In the genomic region with DNA sequence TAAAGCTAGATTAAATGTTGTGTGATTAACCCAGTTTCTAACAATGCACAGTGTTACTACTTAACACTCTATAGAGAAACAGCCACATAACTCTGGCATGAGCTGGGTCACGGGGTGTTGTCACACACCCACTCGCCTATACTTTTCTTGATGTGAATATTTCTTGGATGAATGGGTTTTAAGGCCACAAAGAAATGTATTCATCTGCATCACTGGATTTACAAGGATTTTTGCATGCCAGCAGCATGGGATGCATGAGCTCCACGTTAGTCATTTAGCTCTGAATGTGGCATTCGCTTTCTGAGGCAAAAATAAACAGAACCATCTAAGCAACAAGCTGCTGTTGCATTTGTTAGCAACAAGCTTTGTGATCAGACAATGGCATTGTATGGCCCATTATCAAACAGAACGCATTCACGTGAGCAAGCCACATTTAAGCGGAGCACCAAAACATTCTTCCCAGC, we compare ENCODE assay signal across 9 cellular contexts.
DNase-seq lines count a peak whose midpoint lies in the region; ATAC-seq and TF ChIP-seq lines count a peak whose summit lies in the region.
"Had no signal": no experiment of that assay in that cellular context is flagged by ENCODE, and none has a peak within 500 bp of the region (broad histone marks: within the 10 kb centered on the region; RNA-seq: fewer than 3 reads in every experiment).

No MANE protein-coding gene starts in this region.

- DNase-seq in Caki2 (ENCODE audit: low read depth) (peak; percentile 96), MM.1S (no peak), caudate nucleus (lab: John Stamatoyannopoulos, UW) (peak in 10 of 61 donors; percentile 2 to 44 (median 17)), medulla oblongata (ENCODE audit: extremely low spot score) (peak; percentile 74)
- no peak for DNase-seq in activated effector memory CD4-positive, alpha-beta T cell treated with anti-CD3 and anti-CD28 coated beads, Interleukin-2, amount 50 U/mL, for 16 hours
- no peak for DNase-seq in CD4-positive, alpha-beta T cell
- DNase-seq in activated CD4-positive, alpha-beta memory T cell treated with anti-CD3 and anti-CD28 coated beads for 36 hours: no peak
- no peak for DNase-seq in stimulated activated CD4-positive, alpha-beta T cell treated with anti-CD3 and anti-CD28 coated beads, Interleukin-4, amount 100 ng/mL, for 24 hours
- DNase-seq: SHP77 treated with DMSO at 0.1 percent for 48 hours had no signal

- TF ChIP-seq CTCF in MM.1S (IDR thresholded peaks at IDR 0.05; ENCODE audit: low read length): no peak
- no peak for TF ChIP-seq CTCF in CD4-positive, alpha-beta T cell (IDR thresholded peaks at IDR 0.05)

- no peaks in the 10 kb centered on the region for H3K9me3 ChIP-seq in MM.1S (replicated peaks; ENCODE audit: insufficient read depth, low read length)
- no peaks in the 10 kb centered on the region for H3K9me3 ChIP-seq in CD4-positive, alpha-beta T cell (ENCODE audit: control insufficient read depth, low read length)

- H3F3A ChIP-seq in MM.1S (ENCODE audit: insufficient read depth, low read length): peaks cover 53% of the 10 kb centered on the region

- H3K4me3 ChIP-seq in MM.1S (ENCODE audit: low read length): no peak overlapping the region

- H3K36me3 Mint-ChIP-seq in CD4-positive, alpha-beta T cell (ENCODE audit: low read depth): peaks cover 31% of the 10 kb centered on the region
- peaks cover 2% of the 10 kb centered on the region for H3K36me3 Mint-ChIP-seq in activated CD4-positive, alpha-beta memory T cell treated with anti-CD3 and anti-CD28 coated beads for 36 hours

- no peaks in the 10 kb centered on the region for H3K9me3 Mint-ChIP-seq in CD4-positive, alpha-beta T cell
- no peaks in the 10 kb centered on the region for H3K9me3 Mint-ChIP-seq in activated CD4-positive, alpha-beta memory T cell treated with anti-CD3 and anti-CD28 coated beads for 36 hours

- H3K4me1 ChIP-seq in MM.1S (ENCODE audit: low read length): peaks cover 74% of the 10 kb centered on the region

- no peak for ATAC-seq in CD4-positive, alpha-beta T cell (ENCODE audit: poor library complexity)

- POLR2A ChIA-PET in CD4-positive, alpha-beta T cell (lab: Charles Lee): no interaction called here
- POLR2A ChIA-PET in activated CD4-positive, alpha-beta memory T cell treated with anti-CD3 and anti-CD28 coated beads for 36 hours (lab: Charles Lee): no interaction called here

- no peak overlapping the region for H2AFZ ChIP-seq in MM.1S (ENCODE audit: low read length)

- in situ Hi-C loops in Caki2 (cut with HindIII; ENCODE audit: low pct_unique_long_range_greater_than_20kb, low sequenced_read_pairs): no loop called here

- no peaks in the 10 kb centered on the region for H3K9me2 ChIP-seq in MM.1S (replicated peaks; ENCODE audit: insufficient read depth, low read length)

- H3K27ac Mint-ChIP-seq in CD4-positive, alpha-beta T cell: no peak overlapping the region
- no peak overlapping the region for H3K27ac Mint-ChIP-seq in activated CD4-positive, alpha-beta memory T cell treated with anti-CD3 and anti-CD28 coated beads for 36 hours

- intact Hi-C loops in CD4-positive, alpha-beta T cell (cut with DNase I, micrococcal nuclease): loop anchor here in 1 of 2 experiments (5.0 kb wide), 1 partner anchor 264 kb away; no protein-coding TSS in a partner anchor
- intact Hi-C loops in activated CD4-positive, alpha-beta memory T cell treated with anti-CD3 and anti-CD28 coated beads for 36 hours (cut with micrococcal nuclease): loop anchor here (1.0 kb wide), 1 partner anchor 96 kb away; no protein-coding TSS in a partner anchor

- no peaks in the 10 kb centered on the region for H3K36me3 ChIP-seq in MM.1S (replicated peaks; ENCODE audit: insufficient read depth, low read length)

- no peaks in the 10 kb centered on the region for H3K27me3 Mint-ChIP-seq in CD4-positive, alpha-beta T cell
- H3K27me3 Mint-ChIP-seq in activated CD4-positive, alpha-beta memory T cell treated with anti-CD3 and anti-CD28 coated beads for 36 hours: no peaks in the 10 kb centered on the region

- H3K27ac ChIP-seq in MM.1S (ENCODE audit: low read length) (peak overlapping the region; percentile 98; the same call in 1 of the 2 replicates), caudate nucleus (ENCODE audit: low read depth, low read length) (peak overlapping the region; percentile 46)
- no peak overlapping the region for H3K27ac ChIP-seq in CD4-positive, alpha-beta T cell (ENCODE audit: low read depth, low read length)

- H4K20me1 ChIP-seq in MM.1S (ENCODE audit: insufficient read depth, low read length): no peaks in the 10 kb centered on the region

- H3K27me3 ChIP-seq in MM.1S (replicated peaks; ENCODE audit: insufficient read depth, low read length): no peaks in the 10 kb centered on the region
- H3K27me3 ChIP-seq in CD4-positive, alpha-beta T cell (ENCODE audit: control insufficient read depth, insufficient read depth, low read length): no peaks in the 10 kb centered on the region

- H3K4me1 Mint-ChIP-seq in CD4-positive, alpha-beta T cell (ENCODE audit: low read depth): peaks cover 3% of the 10 kb centered on the region
- no peaks in the 10 kb centered on the region for H3K4me1 Mint-ChIP-seq in activated CD4-positive, alpha-beta memory T cell treated with anti-CD3 and anti-CD28 coated beads for 36 hours (ENCODE audit: low read depth)

- CTCF ChIA-PET in CD4-positive, alpha-beta T cell (lab: Charles Lee): interaction anchor here (0.9 to 1.3 kb wide), 2 partner anchors 10 to 172 kb away, joined by 3 read pairs; no protein-coding TSS in a partner anchor
- CTCF ChIA-PET in activated CD4-positive, alpha-beta memory T cell treated with anti-CD3 and anti-CD28 coated beads for 36 hours (lab: Charles Lee): interaction anchor here (0.7 to 1.1 kb wide), 3 partner anchors 121 to 265 kb away, joined by 3 read pairs; no protein-coding TSS in a partner anchor

- peaks cover 49% of the 10 kb centered on the region for H3K79me2 ChIP-seq in MM.1S (ENCODE audit: low read length)

- no peak overlapping the region for H3K9ac ChIP-seq in MM.1S (ENCODE audit: low read length)

- H3K4me2 ChIP-seq in MM.1S (ENCODE audit: low read depth, low read length): peak overlapping the region; percentile 46; the same call in 1 of the 2 replicates

- H3K4me3 Mint-ChIP-seq in CD4-positive, alpha-beta T cell: no peak overlapping the region
- H3K4me3 Mint-ChIP-seq in activated CD4-positive, alpha-beta memory T cell treated with anti-CD3 and anti-CD28 coated beads for 36 hours: no peak overlapping the region

Comparison
In these comparisons a context has a peak if more than half of its experiments do, and no peak if none do; other contexts are left out.
1. DNase-seq: peak in Caki2 (single experiment) and medulla oblongata (single experiment); none in MM.1S (single experiment), activated effector memory CD4-positive, alpha-beta T cell treated with anti-CD3 and anti-CD28 coated beads, Interleukin-2, amount 50 U/mL, for 16 hours (single experiment), CD4-positive, alpha-beta T cell (0 of 10), activated CD4-positive, alpha-beta memory T cell treated with anti-CD3 and anti-CD28 coated beads for 36 hours (single experiment) and stimulated activated CD4-positive, alpha-beta T cell treated with anti-CD3 and anti-CD28 coated beads, Interleukin-4, amount 100 ng/mL, for 24 hours (single experiment).